In the genomic region with DNA sequence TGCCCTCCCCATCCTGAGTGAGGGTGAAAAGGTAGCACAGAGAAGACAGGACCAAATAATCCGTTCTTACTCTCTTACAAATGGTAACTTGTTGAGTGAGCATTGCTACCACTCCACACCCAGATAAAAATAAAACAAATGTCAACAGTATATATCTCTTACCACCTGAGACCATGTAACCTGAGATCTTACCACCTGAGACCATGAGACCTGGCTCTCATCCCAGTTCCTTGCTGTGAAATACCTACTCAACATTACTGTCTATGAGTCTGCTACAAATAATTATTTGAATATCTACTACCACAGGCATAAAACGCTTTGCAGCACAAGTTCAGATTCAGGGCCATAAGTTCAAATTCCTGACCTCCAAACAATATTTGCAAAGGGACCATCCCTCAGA, we compare ENCODE assay signal across 26 cellular contexts.
DNase-seq lines count a peak whose midpoint lies in the region; ATAC-seq and TF ChIP-seq lines count a peak whose summit lies in the region.
"Had no signal": no experiment of that assay in that cellular context is flagged by ENCODE, and none has a peak within 500 bp of the region (broad histone marks: within the 10 kb centered on the region; RNA-seq: fewer than 3 reads in every experiment).

No MANE protein-coding gene starts in this region.

- H3K4me3 Mint-ChIP-seq in Calu3 (ENCODE audit: low read depth, unreplicated experiment): no peak overlapping the region
- H3K4me3 Mint-ChIP-seq: GM23338, IgD-negative memory B cell had no signal

- H3K9me3 Mint-ChIP-seq in Calu3 (ENCODE audit: low read depth, unreplicated experiment): peaks cover 11% of the 10 kb centered on the region
- H3K9me3 Mint-ChIP-seq: GM23338 had no signal

- no peaks in the 10 kb centered on the region for H3K9me3 ChIP-seq in RWPE2 (ENCODE audit: severe bottlenecking)
- H3K9me3 ChIP-seq in smooth muscle cell (replicated peaks; ENCODE audit: low read depth): no peaks in the 10 kb centered on the region
- H3K9me3 ChIP-seq: right lobe of liver, testis had no signal

- peak; percentile 70; the same call in 2 of the 3 replicates for ATAC-seq in RWPE2 (ENCODE audit: low read depth)
- ATAC-seq: activated naive CD4-positive, alpha-beta T cell treated with anti-CD3 and anti-CD28 coated beads, Interleukin-2, amount 50 U/mL, for 72 hours; GM23338; right lobe of liver had no signal

- H3K79me2 ChIP-seq in smooth muscle cell (ENCODE audit: low read depth): no peaks in the 10 kb centered on the region

- WGBS in smooth muscle cell (ENCODE audit: low lambda C conversion rate): 83% methylated on average over 2 of the region's 2 CpGs

- H3K27ac ChIP-seq in RWPE2 (ENCODE audit: poor library complexity, severe bottlenecking) (no peak overlapping the region), smooth muscle cell (ENCODE audit: low read depth) (no peak overlapping the region)
- H3K27ac ChIP-seq: BLaER1 treated with 17β-estradiol and CSF1 and Interleukin-3, amounts not matched to agents 10 nM and 100 nM; right lobe of liver; testis had no signal

- no peak for TF ChIP-seq CTCF in Calu3 (IDR thresholded peaks at IDR 0.05; ENCODE audit: unreplicated experiment)
- TF ChIP-seq CTCF in RWPE2 (IDR thresholded peaks at IDR 0.05; ENCODE audit: poor library complexity, severe bottlenecking): no peak
- TF ChIP-seq CTCF in smooth muscle cell (IDR thresholded peaks at IDR 0.05; ENCODE audit: borderline replicate concordance, insufficient read depth, poor library complexity, severe bottlenecking): no peak

- BruUV-seq in Calu3 (replicated peaks; lab: Mats Ljungman, UMichigan): no TSS peak

- peaks cover 8% of the 10 kb centered on the region for H3K4me1 ChIP-seq in RWPE2 (ENCODE audit: insufficient read depth, poor library complexity, severe bottlenecking)
- no peaks in the 10 kb centered on the region for H3K4me1 ChIP-seq in smooth muscle cell (ENCODE audit: low read depth)
- H3K4me1 ChIP-seq: right lobe of liver, testis had no signal

- H3K9ac ChIP-seq in smooth muscle cell (ENCODE audit: low read depth): no peak overlapping the region
- H3K9ac ChIP-seq: BLaER1 treated with 17β-estradiol and CSF1 and Interleukin-3, amounts not matched to agents 10 nM and 100 nM had no signal

- H3K27me3 ChIP-seq in RWPE2 (ENCODE audit: insufficient read depth, poor library complexity, severe bottlenecking): no peaks in the 10 kb centered on the region
- H3K27me3 ChIP-seq in smooth muscle cell (ENCODE audit: low read depth): no peaks in the 10 kb centered on the region
- H3K27me3 ChIP-seq: BLaER1 treated with 17β-estradiol and CSF1 and Interleukin-3, amounts not matched to agents 10 nM and 100 nM; MG63; right lobe of liver; testis had no signal

- DNase-seq in Calu3 (peak; percentile 25), NCI-H128 (lab: John Stamatoyannopoulos, UW; ENCODE audit: unreplicated experiment) (peak; percentile 56), NCI-H2196 treated with DMSO at 0.1 percent for 48 hours (lab: John Stamatoyannopoulos, UW; ENCODE audit: unreplicated experiment) (peak; percentile 31), RWPE2 (ENCODE audit: low spot score) (no peak), activated T-cell treated with anti-CD3 and anti-CD28 coated beads for 4 hours (no peak), smooth muscle cell (lab: John Stamatoyannopoulos, UW; ENCODE audit: unreplicated experiment) (no peak), cerebellar cortex (ENCODE audit: low spot score) (no peak)
- DNase-seq in activated effector memory CD4-positive, alpha-beta T cell treated with anti-CD3 and anti-CD28 coated beads, Interleukin-2, amount 50 U/mL, for 16 hours: no peak
- DNase-seq: ACHN; activated CD4-positive, alpha-beta T cell treated with anti-CD3 and anti-CD28 coated beads, Interleukin-2, amount 50 U/mL, for 1 hour; anterior cingulate cortex; caudate nucleus; DMS 273 treated with DMSO at 0.1 percent for 48 hours; glutamatergic neuron; MG63; NCI-H1694; right lobe of liver; Right ventricle myocardium superior; stimulated activated CD4-positive, alpha-beta T cell treated with anti-CD3 and anti-CD28 coated beads, Interleukin-4, amount 100 ng/mL, for 4 hours; stimulated activated naive CD4-positive, alpha-beta T cell; T-helper 9 cell; testis had no signal

- no peaks in the 10 kb centered on the region for H3K36me3 Mint-ChIP-seq in Calu3 (ENCODE audit: insufficient read depth, unreplicated experiment)
- H3K36me3 Mint-ChIP-seq: activated naive CD4-positive, alpha-beta T cell treated with anti-CD3 and anti-CD28 coated beads, Interleukin-2, amount 50 U/mL, for 72 hours had no signal

- H3K4me2 ChIP-seq in smooth muscle cell: no peak overlapping the region
- H3K4me2 ChIP-seq: BLaER1 treated with 17β-estradiol and CSF1 and Interleukin-3, amounts not matched to agents 10 nM and 100 nM; GM23338 had no signal

- peak overlapping the region; percentile 37 for H3K27ac Mint-ChIP-seq in Calu3 (ENCODE audit: unreplicated experiment)
- H3K27ac Mint-ChIP-seq: activated naive CD4-positive, alpha-beta T cell treated with anti-CD3 and anti-CD28 coated beads, Interleukin-2, amount 50 U/mL, for 72 hours; GM23338 had no signal

- H3K4me1 Mint-ChIP-seq in Calu3 (ENCODE audit: low read depth, unreplicated experiment): peaks cover 26% of the 10 kb centered on the region
- H3K4me1 Mint-ChIP-seq: GM23338 had no signal

- intact Hi-C loops in Calu3 (cut with micrococcal nuclease; ENCODE audit: unreplicated experiment): no loop called here

- H3K4me3 ChIP-seq in RWPE2 (ENCODE audit: severe bottlenecking) (no peak overlapping the region), smooth muscle cell (no peak overlapping the region)
- H3K4me3 ChIP-seq: BLaER1 treated with 17β-estradiol and CSF1 and Interleukin-3, amounts not matched to agents 10 nM and 100 nM; GM23338; MG63; right lobe of liver; testis had no signal

- no peaks in the 10 kb centered on the region for H3F3A ChIP-seq in smooth muscle cell (ENCODE audit: low read depth)

- H2AFZ ChIP-seq in smooth muscle cell (ENCODE audit: low read depth): no peak overlapping the region
- H2AFZ ChIP-seq: GM23338 had no signal

- H3K36me3 ChIP-seq in RWPE2 (ENCODE audit: low read depth) (no peaks in the 10 kb centered on the region), smooth muscle cell (ENCODE audit: low read depth) (no peaks in the 10 kb centered on the region)
- H3K36me3 ChIP-seq: MG63, right lobe of liver had no signal

- CTCF ChIA-PET in Calu3 (lab: Charles Lee): no interaction called here

- H3K27me3 Mint-ChIP-seq in Calu3 (ENCODE audit: unreplicated experiment): no peaks in the 10 kb centered on the region
- H3K27me3 Mint-ChIP-seq: IgD-negative memory B cell had no signal

- no peaks in the 10 kb centered on the region for H4K20me1 ChIP-seq in smooth muscle cell (ENCODE audit: low read depth)
- H4K20me1 ChIP-seq: BLaER1 treated with 17β-estradiol and CSF1 and Interleukin-3, amounts not matched to agents 10 nM and 100 nM had no signal

Comparison
In these comparisons a context has a peak if more than half of its experiments do, and no peak if none do; other contexts are left out.
1. DNase-seq: peak in Calu3 (single experiment), NCI-H128 (single experiment) and NCI-H2196 treated with DMSO at 0.1 percent for 48 hours (single experiment); none in RWPE2 (single experiment), activated T-cell treated with anti-CD3 and anti-CD28 coated beads for 4 hours (single experiment), activated effector memory CD4-positive, alpha-beta T cell treated with anti-CD3 and anti-CD28 coated beads, Interleukin-2, amount 50 U/mL, for 16 hours (single experiment), smooth muscle cell (single experiment) and cerebellar cortex (single experiment).